1 cellular context compared by ENCODE assay signal in the genomic region with DNA sequence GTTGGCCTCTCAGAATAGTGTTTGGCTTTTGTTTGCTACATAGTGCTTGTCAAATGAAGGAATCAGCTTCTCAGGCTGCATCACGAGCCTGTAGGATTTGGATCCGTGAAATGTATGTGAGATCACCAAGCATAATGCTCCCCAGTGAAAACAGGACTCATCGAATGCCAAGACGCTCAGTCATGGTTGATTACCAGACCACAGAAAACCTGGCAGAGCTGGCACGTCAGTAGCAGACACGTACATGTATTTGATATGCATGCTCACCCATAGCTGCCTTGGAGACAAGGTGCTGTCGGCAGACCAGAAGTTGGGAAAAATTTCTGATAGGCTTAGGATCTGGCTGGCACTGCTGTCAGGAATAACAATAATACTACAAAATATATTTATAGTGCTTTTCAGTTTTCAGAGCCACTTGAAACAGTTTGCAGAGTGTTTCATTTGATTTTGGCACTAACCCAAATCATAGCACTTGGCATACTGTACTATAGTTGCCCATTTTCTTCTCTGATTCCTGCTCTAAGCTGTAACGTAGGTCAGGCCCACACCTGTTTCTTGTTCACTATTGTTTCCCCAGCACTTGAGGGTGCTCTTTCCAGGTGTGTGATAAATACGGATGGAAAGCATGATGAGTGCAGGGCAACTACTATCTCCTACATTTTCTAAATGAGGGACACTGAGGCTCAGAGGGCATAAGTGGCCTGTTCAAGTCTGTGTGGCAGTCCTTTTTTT.
TF ChIP-seq lines count a peak whose summit lies in the region.

No MANE protein-coding gene starts in this region.

TF ChIP-seq in Ishikawa, 13 proteins besides CTCF, POLR2A, EP300 and RAD21 (continued from another document):
- TF ChIP-seq MAX (IDR thresholded peaks at IDR 0.05) (0 out of 2 replicates have a peak, but pooled peaks have one; percentile 37), TEAD4 (IDR thresholded peaks at IDR 0.05) (peak; percentile 77), NFIC (IDR thresholded peaks at IDR 0.05) (peak; percentile 81)
